ENCODE assay signal across 26 cellular contexts in the genomic region with DNA sequence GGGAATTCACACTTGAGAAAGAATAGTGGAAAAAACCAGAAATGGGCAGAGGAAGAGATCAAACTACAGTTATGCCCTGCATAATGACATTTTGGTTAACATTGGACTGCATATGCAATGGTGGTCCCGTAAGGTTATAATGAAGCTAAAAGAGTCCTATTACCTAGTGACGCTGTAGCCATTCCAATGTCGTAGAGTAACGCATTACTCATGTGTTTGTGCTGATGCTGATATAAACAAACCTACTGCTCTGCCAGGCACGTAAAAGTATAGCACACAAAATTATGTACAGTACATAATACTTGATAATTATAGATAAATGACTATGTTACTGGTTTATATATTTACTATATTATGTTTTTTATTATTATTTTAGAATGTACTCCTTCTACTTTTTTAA.
"Had no signal": no experiment of that assay in that cellular context is flagged by ENCODE, and none has a peak within 500 bp of the region (broad histone marks: within the 10 kb centered on the region; RNA-seq: fewer than 3 reads in every experiment).

No MANE protein-coding gene starts in this region.

- DNase-seq: activated CD4-positive, alpha-beta T cell treated with anti-CD3 and anti-CD28 coated beads for 4 hours; activated CD4-positive, alpha-beta T cell treated with anti-CD3 and anti-CD28 coated beads, Interleukin-2, amount 50 U/mL, for 4 hours; activated CD4-positive, CD25-positive, alpha-beta regulatory T cell; activated naive CD4-positive, alpha-beta T cell; activated T-cell treated with anti-CD3 and anti-CD28 coated beads for 4 hours; activated T-cell treated with anti-CD3 and anti-CD28 coated beads, Interleukin-2, amount 50 U/mL, for 72 hours; adrenal gland; central memory CD4-positive, alpha-beta T cell; dermis blood vessel endothelial cell; effector CD8-positive, alpha-beta T cell; esophagus squamous epithelium; head of caudate nucleus; hippocampal formation; naive thymus-derived CD8-positive, alpha-beta T cell; nucleus accumbens; psoas muscle; stimulated activated CD4-positive, alpha-beta T cell treated with anti-CD3 and anti-CD28 coated beads, Interleukin-15, amount 100 ng/mL, for 24 hours; stimulated activated CD4-positive, alpha-beta T cell treated with anti-CD3 and anti-CD28 coated beads, Interleukin-2, amount 100 ng/mL, for 24 hours; stimulated activated naive B cell treated with anti-CD40 and anti-IgM and Interleukin-4, amounts not matched to agents 10 μg/mL and 1 μg/mL and 100 μg/mL, for 72 hours; tibial artery had no signal

- H3K27ac Mint-ChIP-seq: activated naive CD8-positive, alpha-beta T cell; activated T-cell treated with anti-CD3 and anti-CD28 coated beads, Interleukin-2, amount 50 U/mL, for 72 hours; naive thymus-derived CD8-positive, alpha-beta T cell; stimulated activated naive B cell treated with anti-CD40 and anti-IgM and Interleukin-4, amounts not matched to agents 10 μg/mL and 1 μg/mL and 100 μg/mL, for 72 hours had no signal

- H3K4me3 ChIP-seq: adrenal gland, ascending aorta, esophagus squamous epithelium, psoas muscle, suprapubic skin, tibial artery had no signal

- H3K4me3 Mint-ChIP-seq: activated naive CD8-positive, alpha-beta T cell; activated T-cell treated with anti-CD3 and anti-CD28 coated beads, Interleukin-2, amount 50 U/mL, for 72 hours; naive thymus-derived CD8-positive, alpha-beta T cell; neural crest cell; stimulated activated naive B cell treated with anti-CD40 and anti-IgM and Interleukin-4, amounts not matched to agents 10 μg/mL and 1 μg/mL and 100 μg/mL, for 72 hours had no signal

- H3K9ac ChIP-seq: parathyroid adenoma had no signal

- H3K4me1 Mint-ChIP-seq: neural crest cell; stimulated activated naive B cell treated with anti-CD40 and anti-IgM and Interleukin-4, amounts not matched to agents 10 μg/mL and 1 μg/mL and 100 μg/mL, for 72 hours had no signal

- H3K27ac ChIP-seq: adrenal gland, ascending aorta, epithelial cell of prostate, esophagus squamous epithelium, parathyroid adenoma, psoas muscle, suprapubic skin, tibial artery had no signal

- H3K36me3 Mint-ChIP-seq: naive thymus-derived CD8-positive, alpha-beta T cell; stimulated activated naive B cell treated with anti-CD40 and anti-IgM and Interleukin-4, amounts not matched to agents 10 μg/mL and 1 μg/mL and 100 μg/mL, for 72 hours had no signal

- H3K27me3 ChIP-seq: adrenal gland, ascending aorta, esophagus squamous epithelium, suprapubic skin, tibial artery had no signal

- H3K36me3 ChIP-seq: adrenal gland, ascending aorta, esophagus squamous epithelium, suprapubic skin, tibial artery had no signal

- H3K9me3 ChIP-seq: adrenal gland, ascending aorta, esophagus squamous epithelium, psoas muscle, suprapubic skin, tibial artery had no signal

- H3K79me2 ChIP-seq: parathyroid adenoma had no signal

- ATAC-seq: activated T-cell treated with anti-CD3 and anti-CD28 coated beads, Interleukin-2, amount 50 U/mL, for 72 hours; naive thymus-derived CD8-positive, alpha-beta T cell; psoas muscle; stimulated activated naive B cell treated with anti-CD40 and anti-IgM and Interleukin-4, amounts not matched to agents 10 μg/mL and 1 μg/mL and 100 μg/mL, for 72 hours had no signal

- H2AFZ ChIP-seq: parathyroid adenoma had no signal

- H3K4me1 ChIP-seq: adrenal gland, ascending aorta, parathyroid adenoma, psoas muscle, suprapubic skin, tibial artery had no signal

- H3K9me3 Mint-ChIP-seq: activated T-cell treated with anti-CD3 and anti-CD28 coated beads, Interleukin-2, amount 50 U/mL, for 72 hours; neural crest cell had no signal

- H3K27me3 Mint-ChIP-seq: activated naive CD8-positive, alpha-beta T cell; stimulated activated naive B cell treated with anti-CD40 and anti-IgM and Interleukin-4, amounts not matched to agents 10 μg/mL and 1 μg/mL and 100 μg/mL, for 72 hours had no signal
